Comparison of ENCODE assay signal across 13 cellular contexts in the genomic region with DNA sequence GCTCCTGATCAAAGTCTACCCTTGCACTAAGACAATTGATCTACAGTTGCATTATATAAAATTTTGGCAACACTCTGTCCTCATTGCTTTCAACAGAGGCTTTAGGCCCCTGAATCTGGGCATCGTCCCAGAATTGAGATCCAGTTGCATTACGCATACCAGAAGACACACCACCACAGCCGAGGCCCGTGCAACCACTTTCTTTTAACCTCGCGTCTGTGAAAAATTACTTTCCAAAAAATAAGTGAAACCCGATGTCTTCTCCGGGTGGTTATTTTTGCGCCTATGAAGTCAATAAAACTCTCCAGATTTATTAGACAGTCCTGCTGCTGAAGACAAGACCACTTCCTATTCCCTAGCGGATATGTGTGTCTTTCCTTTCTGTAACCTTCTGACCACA. TPM values are rescaled to one million over a fixed set of nuclear protein-coding genes. Genes with fewer than 3 reads are reported as not detected.
DNase-seq lines count a peak whose midpoint lies in the region; ATAC-seq and TF ChIP-seq lines count a peak whose summit lies in the region.
"Had no signal": no experiment of that assay in that cellular context is flagged by ENCODE, and none has a peak within 500 bp of the region (broad histone marks: within the 10 kb centered on the region; RNA-seq: fewer than 3 reads in every experiment).

No MANE protein-coding gene starts in this region.

- intact Hi-C loops in ascending aorta (cut with DNase I) (no loop called here), Right ventricle myocardium superior (cut with DNase I) (no loop called here), stomach (cut with DNase I; ENCODE audit: low total_unique reads) (no loop called here)

- WGBS in stomach, 5 donors: 52 to 72% (median 58%) methylated on average over 10 of the region's 10 CpGs

- in situ Hi-C loops in ACHN (cut with HindIII; ENCODE audit: low pct_ligation_motif_present, low pct_unique_long_range_greater_than_20kb, low sequenced_read_pairs): no loop called here

- H3K4me1 ChIP-seq in ascending aorta (peaks cover 3 to 14% of the 10 kb centered on the region in 2 donors), stomach (peaks cover 0 to 9% (median 2%) of the 10 kb centered on the region in 4 donors)

- TF ChIP-seq EP300 in stomach (IDR thresholded peaks at IDR 0.05): no peak

- no peaks in the 10 kb centered on the region for H3K9me3 ChIP-seq in ascending aorta
- H3K9me3 ChIP-seq in stomach: no peaks in the 10 kb centered on the region

- H3K4me3 ChIP-seq in ascending aorta: peak overlapping the region in 1 of 2 donors; percentile 38
- H3K4me3 ChIP-seq in stomach: no peak overlapping the region
- H3K4me3 ChIP-seq: dorsolateral prefrontal cortex, K562, skin epidermis had no signal

- DNase-seq in EL (peak; percentile 95), ascending aorta (ENCODE audit: low spot score in 2 of 2) (peak in 1 of 2 donors; percentile 86), Right ventricle myocardium superior (no peak), stomach (no peak), inferior parietal cortex (ENCODE audit: extremely low spot score) (no peak), ACHN (no peak)
- no peak for DNase-seq in activated effector memory CD4-positive, alpha-beta T cell treated with Interleukin-2 at 50 U/mL for 16 hours
- DNase-seq in stimulated activated naive CD4-positive, alpha-beta T cell (lab: John Stamatoyannopoulos, UW): no peak
- DNase-seq: activated naive CD4-positive, alpha-beta T cell treated with anti-CD3 and anti-CD28 coated beads for 36 hours; dorsolateral prefrontal cortex; NCI-H2081 treated with DMSO at 0.1 percent for 48 hours had no signal

- TF ChIP-seq POLR2A in stomach (IDR thresholded peaks at IDR 0.05): no peak

- TF ChIP-seq CTCF in ascending aorta (IDR thresholded peaks at IDR 0.05) (no peak), stomach (IDR thresholded peaks at IDR 0.05) (no peak)

- no peaks in the 10 kb centered on the region for H3K36me3 ChIP-seq in ascending aorta
- no peaks in the 10 kb centered on the region for H3K36me3 ChIP-seq in stomach

- peak; percentile 82 for ATAC-seq in Right ventricle myocardium superior (ENCODE audit: poor library complexity)
- ATAC-seq: K562 had no signal

- H3K27ac ChIP-seq in ascending aorta: peak overlapping the region; percentile 81 to 84
- peak overlapping the region in 4 of 5 donors; percentile 8 to 40 (median 24) for H3K27ac ChIP-seq in stomach

- H3K27me3 ChIP-seq in ascending aorta (no peaks in the 10 kb centered on the region), stomach (no peaks in the 10 kb centered on the region)
- H3K27me3 ChIP-seq: dorsolateral prefrontal cortex had no signal

RNA-seq across cellular contexts. Expression of gene NFIB, which starts 52.1 kb away (rescaled TPM):
- total RNA-seq in ascending aorta: 99.9 TPM
- 104 TPM for total RNA-seq in Right ventricle myocardium superior
- total RNA-seq in stomach: 100 to 1,000 TPM in 4 of 5 donors, 10 to 100 TPM in 1; 30.1 to 624 (median 148) TPM
- 1 to 10 TPM; 6.7 to 9.4 (median 7.7) TPM for polyA plus RNA-seq in stomach
- total RNA-seq: activated naive CD4-positive, alpha-beta T cell treated with anti-CD3 and anti-CD28 coated beads for 36 hours had no signal
